33 cellular contexts compared by ENCODE assay signal in genomic region chr16:23160574-23160973, GRCh38. TPM values are rescaled to one million over a fixed set of nuclear protein-coding genes. Genes with fewer than 3 reads are reported as not detected.
"Had no signal": no experiment of that assay in that cellular context is flagged by ENCODE, and none has a peak within 500 bp of the region (broad histone marks: within the 10 kb centered on the region; RNA-seq: fewer than 3 reads in every experiment).

No MANE protein-coding gene starts in this region.

- DNase-seq: activated CD4-positive, alpha-beta T cell treated with anti-CD3 and anti-CD28 coated beads, Interleukin-2, amount 10 ng/mL, durations not matched to agents 24 days and 14 days; activated CD4-positive, alpha-beta T cell treated with anti-CD3 and anti-CD28 coated beads, Interleukin-2, amount 50 U/mL, for 4 hours; activated CD8-positive, alpha-beta T cell treated with anti-CD3 and anti-CD28 coated beads for 36 hours; activated gamma-delta T cell; activated naive CD4-positive, alpha-beta T cell treated with Interleukin-2 at 50 U/mL for 16 hours; activated naive CD8-positive, alpha-beta T cell treated with anti-CD3 and anti-CD28 coated beads, Interleukin-2, amount 10 ng/mL, durations not matched to agents 7 days and 5 days; activated T-cell treated with anti-CD3 and anti-CD28 coated beads, Interleukin-2, amount 50 U/mL, for 1 hour; activated T-cell treated with anti-CD3 and anti-CD28 coated beads, Interleukin-2, amount 50 U/mL, for 72 hours; amygdala; MM.1S; MV-4-11; NCI-H1092; NCI-H1417; NCI-H146; NCI-H187; NCI-H2029 treated with DMSO at 0.1 percent for 48 hours; NCI-H2107; NCI-H510A; NCI-H526; NCI-H748 treated with DMSO at 0.1 percent for 48 hours; NK-92 treated with Interleukin-12 subunit alpha and Interleukin-12 subunit beta, amount 100 ng/mL, for 24 hours; Right ventricle myocardium superior; SW 1271; T-helper 1 cell; T-helper 2 cell; T-helper 9 cell; WERI-Rb-1 had no signal

- H3K4me3 ChIP-seq: ascending aorta, cardiac muscle cell had no signal

- H3K27ac ChIP-seq: ascending aorta, cardiac muscle cell, WERI-Rb-1 had no signal

- H3K36me3 ChIP-seq: ascending aorta, cardiac muscle cell, WERI-Rb-1 had no signal

- H3K4me1 ChIP-seq: ascending aorta had no signal

- H3K27me3 ChIP-seq: ascending aorta, cardiac muscle cell had no signal

- ATAC-seq: activated CD8-positive, alpha-beta T cell treated with anti-CD3 and anti-CD28 coated beads for 36 hours; activated T-cell treated with anti-CD3 and anti-CD28 coated beads, Interleukin-2, amount 50 U/mL, for 72 hours; activated T-helper 17 cell treated with anti-CD3 and anti-CD28 coated beads, Interleukin-2, amount 50 U/mL, for 72 hours had no signal

RNA-seq across cellular contexts. Expression of gene SCNN1G, which starts 22.0 kb away (rescaled TPM):
- total RNA-seq: activated CD4-positive, alpha-beta T cell treated with anti-CD3 and anti-CD28 coated beads, Interleukin-2, amount 10 ng/mL, durations not matched to agents 24 days and 14 days; activated CD8-positive, alpha-beta memory T cell treated with anti-CD3 and anti-CD28 coated beads for 36 hours; activated CD8-positive, alpha-beta T cell treated with anti-CD3 and anti-CD28 coated beads for 36 hours; activated naive CD8-positive, alpha-beta T cell treated with anti-CD3 and anti-CD28 coated beads, Interleukin-2, amount 10 ng/mL, durations not matched to agents 7 days and 5 days; activated T-cell treated with anti-CD3 and anti-CD28 coated beads, Interleukin-2, amount 50 U/mL, for 72 hours; activated T-helper 17 cell treated with anti-CD3 and anti-CD28 coated beads, Interleukin-2, amount 50 U/mL, for 72 hours; ascending aorta; cardiac muscle cell; chondrocyte; LHCN-M2 had no signal
- polyA plus RNA-seq: cardiac muscle cell had no signal
